ENCODE assay signal across 17 cellular contexts in genomic region chr17:58390884-58391283, GRCh38. TPM values are rescaled to one million over a fixed set of nuclear protein-coding genes. Genes with fewer than 3 reads are reported as not detected.
"Had no signal": no experiment of that assay in that cellular context is flagged by ENCODE, and none has a peak within 500 bp of the region (broad histone marks: within the 10 kb centered on the region; RNA-seq: fewer than 3 reads in every experiment).

No MANE protein-coding gene starts in this region.

- H3K27me3 ChIP-seq: ascending aorta, colonic mucosa, neutrophil, tibial nerve had no signal

- H3K4me1 ChIP-seq: ascending aorta, tibial nerve had no signal

- H3K36me3 ChIP-seq: ascending aorta, colonic mucosa, heart left ventricle, neutrophil, tibial nerve had no signal

- H3K9me3 ChIP-seq: ascending aorta, colonic mucosa, heart left ventricle, neutrophil, tibial nerve had no signal

- ATAC-seq: activated CD8-positive, alpha-beta T cell treated with anti-CD3 and anti-CD28 coated beads, Interleukin-2, amount 10 ng/mL, durations not matched to agents 7 days and 5 days; stimulated activated effector memory CD8-positive, alpha-beta T cell treated with anti-CD3 and anti-CD28 coated beads, Interleukin-12 subunit alpha, Interleukin-12 subunit beta, amount 100 ng/mL, for 72 hours; T-cell had no signal

- H3K4me3 ChIP-seq: ascending aorta, colonic mucosa, heart left ventricle, tibial nerve had no signal

- DNase-seq: activated CD4-positive, alpha-beta T cell treated with anti-CD3 and anti-CD28 coated beads for 4 hours; activated CD8-positive, alpha-beta memory T cell treated with anti-CD3 and anti-CD28 coated beads, Interleukin-2, amount 50 U/mL, for 48 hours; activated CD8-positive, alpha-beta T cell treated with anti-CD3 and anti-CD28 coated beads, Interleukin-2, amount 10 ng/mL, durations not matched to agents 7 days and 5 days; activated naive CD4-positive, alpha-beta T cell; foreskin melanocyte; midbrain; naive B cell; right cardiac atrium; T-cell had no signal

- H3K27ac ChIP-seq: ascending aorta, heart left ventricle, neutrophil, tibial nerve had no signal

RNA-seq across cellular contexts. Expression of gene RNF43, which starts 26.4 kb away (rescaled TPM):
- total RNA-seq: posterior vena cava, subcutaneous adipose tissue had no signal
